In genomic region chr2:239328306-239329191, GRCh38 we compare ENCODE assay signal across 10 cellular contexts.
DNase-seq lines count a peak whose midpoint lies in the region; ATAC-seq and TF ChIP-seq lines count a peak whose summit lies in the region.
"Had no signal": no experiment of that assay in that cellular context is flagged by ENCODE, and none has a peak within 500 bp of the region (broad histone marks: within the 10 kb centered on the region; RNA-seq: fewer than 3 reads in every experiment).

No MANE protein-coding gene starts in this region.

- H3K9ac ChIP-seq in endodermal cell (ENCODE audit: extremely low read depth, low read length, poor library complexity, severe bottlenecking): no peak overlapping the region
- peak overlapping the region; percentile 79 for H3K9ac ChIP-seq in muscle layer of colon (ENCODE audit: low read length)

- ATAC-seq in natural killer cell (no peak), aorta (ENCODE audit: low FRiP score) (peak; percentile 89), GM19467 (IDR thresholded peaks at IDR 0.05; ENCODE audit: unreplicated experiment) (no peak)
- no peak for ATAC-seq in natural killer cell treated with Interleukin-12 subunit alpha and Interleukin-12 subunit beta and Interleukin-15 and Interleukin-18, amount 100 ng/mL, for 72 hours

- peak; percentile 14 for DNase-seq in natural killer cell
- no peak for DNase-seq in natural killer cell treated with Interleukin-12 subunit alpha and Interleukin-12 subunit beta and Interleukin-15 and Interleukin-18, amount 100 ng/mL, for 72 hours (ENCODE audit: low spot score)
- DNase-seq in endodermal cell: peak; percentile 55
- peak; percentile 76 to 87 for DNase-seq in aorta
- no peak for DNase-seq in NCI-H1105 treated with DMSO at 0.1 percent for 48 hours (lab: John Stamatoyannopoulos, UW)
- DNase-seq in activated naive CD4-positive, alpha-beta T cell treated with Interleukin-2 at 50 U/mL for 16 hours: no peak
- DNase-seq: GDM1 had no signal

- H3K36me3 Mint-ChIP-seq in natural killer cell: no peaks in the 10 kb centered on the region
- H3K36me3 Mint-ChIP-seq in natural killer cell treated with Interleukin-12 subunit alpha and Interleukin-12 subunit beta and Interleukin-15 and Interleukin-18, amount 100 ng/mL, for 72 hours: no peaks in the 10 kb centered on the region
- peaks cover 5% of the 10 kb centered on the region for H3K36me3 Mint-ChIP-seq in endodermal cell (ENCODE audit: low read depth)

- H3K27me3 ChIP-seq in endodermal cell (ENCODE audit: control insufficient read depth, insufficient read depth, low read length, poor library complexity, severe bottlenecking) (no peaks in the 10 kb centered on the region), muscle layer of colon (ENCODE audit: control insufficient read depth in 1 of 2, insufficient read depth in 2 of 2, low read length in 2 of 2) (no peaks in the 10 kb centered on the region), aorta (ENCODE audit: control insufficient read depth in 1 of 2, insufficient read depth in 2 of 2, low read length in 1 of 2) (no peaks in the 10 kb centered on the region)

- H3K27ac ChIP-seq in endodermal cell (ENCODE audit: low read depth, low read length) (peak overlapping the region; percentile 32), muscle layer of colon (ENCODE audit: low read depth, low read length) (peak overlapping the region; percentile 93), aorta (ENCODE audit: low read depth in 1 of 2, low read length in 2 of 2) (peak overlapping the region; percentile 41 to 53)
- H3K27ac ChIP-seq: HL-60 had no signal

- H3K4me1 ChIP-seq in endodermal cell (ENCODE audit: control insufficient read depth, insufficient read depth, low read length): peaks cover 6% of the 10 kb centered on the region
- peaks cover 78% of the 10 kb centered on the region for H3K4me1 ChIP-seq in muscle layer of colon (ENCODE audit: insufficient read depth, low read length)
- no peaks in the 10 kb centered on the region for H3K4me1 ChIP-seq in aorta (ENCODE audit: control insufficient read depth in 1 of 2, insufficient read depth in 2 of 2, low read length in 2 of 2)

- H3K4me3 ChIP-seq in endodermal cell (ENCODE audit: low read length) (no peak overlapping the region), muscle layer of colon (ENCODE audit: low read depth in 1 of 2, low read length in 2 of 2) (peak overlapping the region in 1 of 2 donors; percentile 17), aorta (ENCODE audit: low read length in 2 of 2) (no peak overlapping the region)

- WGBS in endodermal cell (ENCODE audit: insufficient coverage in 1 of 2, insufficient read length in 1 of 2), 2 experiments: 93 to 96% methylated on average over 16 to 21 of the region's 21 CpGs
- WGBS in aorta, 2 donors: 13 to 14% methylated on average over 20 to 21 of the region's 21 CpGs

- H3K4me1 Mint-ChIP-seq in natural killer cell (peaks cover 37 to 43% of the 10 kb centered on the region in 2 donors), endodermal cell (peaks cover 11% of the 10 kb centered on the region)
- peaks cover 29 to 40% of the 10 kb centered on the region in 2 donors for H3K4me1 Mint-ChIP-seq in natural killer cell treated with Interleukin-12 subunit alpha and Interleukin-12 subunit beta and Interleukin-15 and Interleukin-18, amount 100 ng/mL, for 72 hours (ENCODE audit: low read depth in 2 of 2)

- H3K36me3 ChIP-seq in endodermal cell (ENCODE audit: control insufficient read depth, insufficient read depth, low read length) (no peaks in the 10 kb centered on the region), muscle layer of colon (ENCODE audit: insufficient read depth, low read length) (no peaks in the 10 kb centered on the region), aorta (ENCODE audit: control insufficient read depth in 1 of 2, insufficient read depth in 2 of 2, low read length in 1 of 2) (no peaks in the 10 kb centered on the region)

- intact Hi-C loops in natural killer cell (cut with micrococcal nuclease) (no loop called here), aorta (cut with DNase I) (loop anchor here in 1 of 2 donors (5.0 kb wide), 1 partner anchor 74 kb away; the partner anchor contains the start of gene HDAC4)

- TF ChIP-seq CTCF in natural killer cell (IDR thresholded peaks at IDR 0.05) (no peak), endodermal cell (conservative IDR thresholded peaks at IDR 0.05) (no peak)

- H3K9me3 Mint-ChIP-seq in natural killer cell: no peaks in the 10 kb centered on the region
- H3K9me3 Mint-ChIP-seq in natural killer cell treated with Interleukin-12 subunit alpha and Interleukin-12 subunit beta and Interleukin-15 and Interleukin-18, amount 100 ng/mL, for 72 hours: no peaks in the 10 kb centered on the region
- H3K9me3 Mint-ChIP-seq in endodermal cell: no peaks in the 10 kb centered on the region

- H3K4me3 Mint-ChIP-seq in natural killer cell: no peak overlapping the region
- no peak overlapping the region for H3K4me3 Mint-ChIP-seq in natural killer cell treated with Interleukin-12 subunit alpha and Interleukin-12 subunit beta and Interleukin-15 and Interleukin-18, amount 100 ng/mL, for 72 hours
- no peak overlapping the region for H3K4me3 Mint-ChIP-seq in endodermal cell

- H3K9me3 ChIP-seq in endodermal cell (ENCODE audit: control insufficient read depth, low read length) (no peaks in the 10 kb centered on the region), muscle layer of colon (ENCODE audit: low read length) (no peaks in the 10 kb centered on the region), aorta (ENCODE audit: control insufficient read depth, low read length) (no peaks in the 10 kb centered on the region)

- no peaks in the 10 kb centered on the region for H3K27me3 Mint-ChIP-seq in natural killer cell (ENCODE audit: low read depth in 2 of 2)
- H3K27me3 Mint-ChIP-seq in natural killer cell treated with Interleukin-12 subunit alpha and Interleukin-12 subunit beta and Interleukin-15 and Interleukin-18, amount 100 ng/mL, for 72 hours: peaks cover 0 to 3% of the 10 kb centered on the region in 2 donors
- H3K27me3 Mint-ChIP-seq in endodermal cell (ENCODE audit: insufficient read depth): no peaks in the 10 kb centered on the region

- no peak overlapping the region for H3K27ac Mint-ChIP-seq in natural killer cell
- no peak overlapping the region for H3K27ac Mint-ChIP-seq in natural killer cell treated with Interleukin-12 subunit alpha and Interleukin-12 subunit beta and Interleukin-15 and Interleukin-18, amount 100 ng/mL, for 72 hours
- H3K27ac Mint-ChIP-seq in endodermal cell: peak overlapping the region; percentile 71

Comparison
In these comparisons a context has a peak if more than half of its experiments do, and no peak if none do; other contexts are left out.
1. DNase-seq: peak in natural killer cell (single experiment), endodermal cell (single experiment) and aorta (2 of 2); none in natural killer cell treated with Interleukin-12 subunit alpha and Interleukin-12 subunit beta and Interleukin-15 and Interleukin-18, amount 100 ng/mL, for 72 hours (single experiment), NCI-H1105 treated with DMSO at 0.1 percent for 48 hours (single experiment) and activated naive CD4-positive, alpha-beta T cell treated with Interleukin-2 at 50 U/mL for 16 hours (single experiment).
2. H3K27ac ChIP-seq: peak in every context shown above with its lines; median percentile 93 in muscle layer of colon; 47 in aorta; 32 in endodermal cell.